In the genomic region with DNA sequence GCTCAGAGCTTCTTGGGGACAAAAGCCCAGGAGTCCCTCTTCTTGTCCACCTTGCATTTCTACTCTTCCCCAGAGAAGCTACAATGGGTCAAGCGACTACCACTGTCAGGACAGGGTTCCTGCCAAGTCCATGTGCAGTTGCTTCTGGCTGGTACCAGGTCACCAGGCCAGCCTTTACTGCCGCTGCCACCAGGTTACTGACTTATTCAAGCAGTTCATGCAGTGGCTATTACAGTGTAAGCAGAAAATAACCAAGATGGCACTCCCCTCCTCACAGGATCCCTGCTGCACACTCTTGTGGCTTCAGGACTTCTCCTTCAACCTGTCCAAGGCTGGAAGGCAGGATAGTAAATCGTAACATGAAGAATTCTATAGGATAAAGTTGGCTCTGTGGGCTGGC, we compare ENCODE assay signal across 1 cellular context.
TF ChIP-seq lines count a peak whose summit lies in the region.

No MANE protein-coding gene starts in this region.

TF ChIP-seq in IMR-90, 13 proteins besides CTCF, POLR2A, EP300 and RAD21 (continued from another document):
- TF ChIP-seq, protein P1, sequence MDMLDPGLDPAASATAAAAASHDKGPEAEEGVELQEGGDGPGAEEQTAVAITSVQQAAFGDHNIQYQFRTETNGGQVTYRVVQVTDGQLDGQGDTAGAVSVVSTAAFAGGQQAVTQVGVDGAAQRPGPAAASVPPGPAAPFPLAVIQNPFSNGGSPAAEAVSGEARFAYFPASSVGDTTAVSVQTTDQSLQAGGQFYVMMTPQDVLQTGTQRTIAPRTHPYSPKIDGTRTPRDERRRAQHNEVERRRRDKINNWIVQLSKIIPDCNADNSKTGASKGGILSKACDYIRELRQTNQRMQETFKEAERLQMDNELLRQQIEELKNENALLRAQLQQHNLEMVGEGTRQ (IDR thresholded peaks at IDR 0.05; ENCODE audit: low read depth, low read length), result no peak
- no peak for TF ChIP-seq CHD1 (IDR thresholded peaks at IDR 0.05; ENCODE audit: low read depth, low read length)
- no peak for TF ChIP-seq CEBPB (IDR thresholded peaks at IDR 0.05; ENCODE audit: low read depth, low read length)
- no peak for TF ChIP-seq MAZ (IDR thresholded peaks at IDR 0.05; ENCODE audit: borderline replicate concordance, low read depth, low read length)
- no peak for TF ChIP-seq BHLHE40 (IDR thresholded peaks at IDR 0.05; ENCODE audit: low read depth, low read length)
- TF ChIP-seq MAFK (IDR thresholded peaks at IDR 0.05; ENCODE audit: low read depth, low read length), result no peak
- no peak for TF ChIP-seq RFX5 (IDR thresholded peaks at IDR 0.05; ENCODE audit: low read depth, low read length)
- TF ChIP-seq MXI1 (IDR thresholded peaks at IDR 0.05; ENCODE audit: borderline replicate concordance, low read depth, low read length), result no peak
- TF ChIP-seq NFE2L2 (IDR thresholded peaks at IDR 0.05; ENCODE audit: low read depth, low read length), result no peak
